Comparison of ENCODE assay signal across 15 cellular contexts in the genomic region with DNA sequence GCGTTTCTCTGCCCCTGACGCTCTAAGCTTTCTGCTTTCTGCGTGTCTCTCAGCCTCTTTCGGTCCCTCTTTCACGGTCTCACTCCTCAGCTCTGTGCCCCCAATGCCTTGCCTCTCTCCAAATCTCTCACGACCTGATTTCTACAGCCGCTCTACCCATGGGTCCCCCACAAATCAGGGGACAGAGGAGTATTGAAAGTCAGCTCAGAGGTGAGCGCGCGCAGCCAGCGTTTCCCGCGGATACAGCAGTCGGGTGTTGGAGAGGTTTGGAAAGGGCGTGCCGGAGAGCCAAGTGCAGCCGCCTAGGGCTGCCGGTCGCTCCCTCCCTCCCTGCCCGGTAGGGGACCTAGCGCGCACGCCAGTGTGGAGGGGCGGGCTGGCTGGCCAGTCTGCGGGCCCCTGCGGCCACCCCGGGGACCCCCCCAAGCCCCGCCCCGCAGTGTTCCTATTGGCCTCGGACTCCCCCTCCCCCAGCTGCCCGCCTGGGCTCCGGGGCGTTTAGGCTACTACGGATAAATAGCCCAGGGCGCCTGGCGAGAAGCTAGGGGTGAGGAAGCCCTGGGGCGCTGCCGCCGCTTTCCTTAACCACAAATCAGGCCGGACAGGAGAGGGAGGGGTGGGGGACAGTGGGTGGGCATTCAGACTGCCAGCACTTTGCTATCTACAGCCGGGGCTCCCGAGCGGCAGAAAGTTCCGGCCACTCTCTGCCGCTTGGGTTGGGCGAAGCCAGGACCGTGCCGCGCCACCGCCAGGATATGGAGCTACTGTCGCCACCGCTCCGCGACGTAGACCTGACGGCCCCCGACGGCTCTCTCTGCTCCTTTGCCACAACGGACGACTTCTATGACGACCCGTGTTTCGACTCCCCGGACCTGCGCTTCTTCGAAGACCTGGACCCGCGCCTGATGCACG. TPM values are rescaled to one million over a fixed set of nuclear protein-coding genes. Genes with fewer than 3 reads are reported as not detected.
A peak's percentile ranks its signal among the peaks of the same experiment; 100 is the strongest.
DNase-seq lines count a peak whose midpoint lies in the region; TF ChIP-seq lines count a peak whose summit lies in the region.
"Had no signal": no experiment of that assay in that cellular context is flagged by ENCODE, and none has a peak within 500 bp of the region (broad histone marks: within the 10 kb centered on the region; RNA-seq: fewer than 3 reads in every experiment).

A gene (plus strand): TSS at position 544 of the 912 bp plus-strand sequence. CDS start 212 bp downstream, at position 756.

- peaks cover 1% of the 10 kb centered on the region for H3K4me1 Mint-ChIP-seq in activated T-cell treated with anti-CD3 and anti-CD28 coated beads, Interleukin-2, amount 50 U/mL, for 24 hours (ENCODE audit: low read depth)
- no peaks in the 10 kb centered on the region for H3K4me1 Mint-ChIP-seq in MCF 10A (ENCODE audit: insufficient read depth, unreplicated experiment)
- H3K4me1 Mint-ChIP-seq: activated naive CD8-positive, alpha-beta T cell treated with anti-CD3 and anti-CD28 coated beads, Interleukin-2, amount 50 U/mL, for 24 hours had no signal

- H3K9ac ChIP-seq in iPS-18a (ENCODE audit: low read length), result no peak within 1 kb of the TSS
- H3K9ac ChIP-seq in skeletal muscle tissue (ENCODE audit: low read depth in 1 of 3, low read length in 3 of 3), result peak within 1 kb of the TSS; percentile 91 to 98 (median 91)

- no TSS peak for BruUV-seq in MCF 10A (replicated peaks; lab: Mats Ljungman, UMichigan)

- H3K4me1 ChIP-seq in SJCRH30, result peaks cover 55% of the 10 kb centered on the region
- peaks cover 4% of the 10 kb centered on the region for H3K4me1 ChIP-seq in iPS-18a (ENCODE audit: control insufficient read depth, low read depth, low read length)
- H3K4me1 ChIP-seq in skeletal muscle tissue (ENCODE audit: control insufficient read depth in 3 of 3, insufficient read depth in 3 of 3, low read length in 3 of 3), result peaks cover 26 to 61% (median 40%) of the 10 kb centered on the region in 3 donors
- H3K4me1 ChIP-seq: pancreas had no signal

- intact Hi-C loops in MCF 10A (cut with micrococcal nuclease), result no loop called here

- peak within 1 kb of the TSS; percentile 89 for H3K4me3 ChIP-seq in SJCRH30
- peak within 1 kb of the TSS; percentile 61 for H3K4me3 ChIP-seq in iPS-18a (ENCODE audit: low read length)
- H3K4me3 ChIP-seq in skeletal muscle tissue (ENCODE audit: low read length in 3 of 3), result peak within 1 kb of the TSS; percentile 78 to 94 (median 81)
- H3K4me3 ChIP-seq: pancreas had no signal

- no peak within 1 kb of the TSS for H3K4me3 Mint-ChIP-seq in activated T-cell treated with anti-CD3 and anti-CD28 coated beads, Interleukin-2, amount 50 U/mL, for 24 hours
- H3K4me3 Mint-ChIP-seq in MCF 10A (ENCODE audit: unreplicated experiment), result no peak within 1 kb of the TSS
- H3K4me3 Mint-ChIP-seq: activated naive CD8-positive, alpha-beta T cell treated with anti-CD3 and anti-CD28 coated beads, Interleukin-2, amount 50 U/mL, for 24 hours had no signal

- CTCF ChIA-PET in MCF 10A (lab: Yijun Ruan, JAX), result interaction anchor here (0.8 to 1.0 kb wide), 2 partner anchors 11 to 267 kb away, joined by 3 read pairs; no protein-coding TSS in a partner anchor

- H3K27me3 ChIP-seq in SJCRH30 (no peaks in the 10 kb centered on the region), iPS-18a (ENCODE audit: control insufficient read depth, insufficient read depth, low read length) (peaks cover 99% of the 10 kb centered on the region), skeletal muscle tissue (ENCODE audit: control insufficient read depth in 3 of 3, insufficient read depth in 3 of 3, low read length in 3 of 3) (peaks cover 8 to 27% (median 16%) of the 10 kb centered on the region in 3 donors)

- H3K9me3 Mint-ChIP-seq in activated T-cell treated with anti-CD3 and anti-CD28 coated beads, Interleukin-2, amount 50 U/mL, for 24 hours, result no peaks in the 10 kb centered on the region
- no peaks in the 10 kb centered on the region for H3K9me3 Mint-ChIP-seq in MCF 10A (ENCODE audit: unreplicated experiment)
- H3K9me3 Mint-ChIP-seq: activated naive CD8-positive, alpha-beta T cell treated with anti-CD3 and anti-CD28 coated beads, Interleukin-2, amount 50 U/mL, for 24 hours had no signal

- POLR2A ChIA-PET in MCF 10A (lab: Yijun Ruan, JAX), result no interaction called here

- no peak within 1 kb of the TSS for H3K27ac Mint-ChIP-seq in activated T-cell treated with anti-CD3 and anti-CD28 coated beads, Interleukin-2, amount 50 U/mL, for 24 hours
- H3K27ac Mint-ChIP-seq in MCF 10A (ENCODE audit: low read depth, unreplicated experiment), result no peak within 1 kb of the TSS
- H3K27ac Mint-ChIP-seq: activated naive CD8-positive, alpha-beta T cell treated with anti-CD3 and anti-CD28 coated beads, Interleukin-2, amount 50 U/mL, for 24 hours had no signal

- H3K36me3 ChIP-seq in SJCRH30 (peaks cover 45% of the 10 kb centered on the region), iPS-18a (ENCODE audit: control insufficient read depth, low read depth, low read length) (no peaks in the 10 kb centered on the region), skeletal muscle tissue (ENCODE audit: control insufficient read depth in 3 of 3, insufficient read depth in 3 of 3, low read length in 3 of 3) (peaks cover 6 to 23% (median 6%) of the 10 kb centered on the region in 3 donors)
- H3K36me3 ChIP-seq: pancreas had no signal

- no peaks in the 10 kb centered on the region for H3K36me3 Mint-ChIP-seq in activated T-cell treated with anti-CD3 and anti-CD28 coated beads, Interleukin-2, amount 50 U/mL, for 24 hours (ENCODE audit: low read depth)
- no peaks in the 10 kb centered on the region for H3K36me3 Mint-ChIP-seq in MCF 10A (ENCODE audit: insufficient read depth, unreplicated experiment)

- peak; percentile 29 for DNase-seq in activated T-cell treated with anti-CD3 and anti-CD28 coated beads, Interleukin-2, amount 50 U/mL, for 24 hours
- no peak for DNase-seq in activated T-cell treated with anti-CD3 and anti-CD28 coated beads for 4 hours
- peak; percentile 100 for DNase-seq in SJCRH30
- DNase-seq in MCF 10A (ENCODE audit: unreplicated experiment), result no peak
- DNase-seq in activated CD4-positive, alpha-beta T cell treated with anti-CD3 and anti-CD28 coated beads, Interleukin-2, amount 50 U/mL, for 48 hours, result no peak
- no peak for DNase-seq in Kasumi-1 (lab: John Stamatoyannopoulos, UW)
- DNase-seq: activated CD4-positive, alpha-beta T cell treated with anti-CD3 and anti-CD28 coated beads, Interleukin-2, amount 50 U/mL, for 4 hours; activated naive CD8-positive, alpha-beta T cell treated with anti-CD3 and anti-CD28 coated beads, Interleukin-2, amount 50 U/mL, for 24 hours; AML-193; kidney had no signal

- peaks cover 55% of the 10 kb centered on the region for H3K27me3 Mint-ChIP-seq in activated T-cell treated with anti-CD3 and anti-CD28 coated beads, Interleukin-2, amount 50 U/mL, for 24 hours
- peaks cover 24% of the 10 kb centered on the region for H3K27me3 Mint-ChIP-seq in MCF 10A (ENCODE audit: insufficient read depth, unreplicated experiment)

- no peak for TF ChIP-seq CTCF in MCF 10A (IDR thresholded peaks at IDR 0.05; ENCODE audit: unreplicated experiment)

- H3K9me3 ChIP-seq in SJCRH30 (replicated peaks) (no peaks in the 10 kb centered on the region), iPS-18a (ENCODE audit: control insufficient read depth, low read depth, low read length) (no peaks in the 10 kb centered on the region), skeletal muscle tissue (ENCODE audit: control insufficient read depth in 3 of 3, low read length in 3 of 3) (no peaks in the 10 kb centered on the region)
- H3K9me3 ChIP-seq: pancreas had no signal

- H3K27ac ChIP-seq in SJCRH30 (peak within 1 kb of the TSS; percentile 92), iPS-18a (ENCODE audit: low read length) (no peak within 1 kb of the TSS), skeletal muscle tissue (ENCODE audit: low read depth, low read length) (peak within 1 kb of the TSS; percentile 93)
- H3K27ac ChIP-seq: pancreas had no signal

RNA-seq across cellular contexts. Expression of the gene that starts here (rescaled TPM):
- total RNA-seq in SJCRH30 (2014; rRNA removed; shearing (Covaris generic)), result 675 and 679 TPM in 2 replicates
- total RNA-seq in skeletal muscle tissue, result 22.4 TPM
- not detected in 2 replicates for total RNA-seq in MCF 10A (2022)
- total RNA-seq: kidney, pancreas, SK-MEL-5, ureter had no signal

Comparison
In these comparisons a context has a peak if more than half of its experiments do, and no peak if none do; other contexts are left out.
1. RNA of the gene that starts here (total RNA-seq): 675 to 679 TPM in SJCRH30; 22.4 TPM in skeletal muscle tissue (single experiment) and not detected in MCF 10A; every median in the first group is over 10 times any median in the second.
2. DNase-seq: peak in activated T-cell treated with anti-CD3 and anti-CD28 coated beads, Interleukin-2, amount 50 U/mL, for 24 hours (single experiment) and SJCRH30 (2 of 2); none in activated T-cell treated with anti-CD3 and anti-CD28 coated beads for 4 hours (single experiment), MCF 10A (single experiment), activated CD4-positive, alpha-beta T cell treated with anti-CD3 and anti-CD28 coated beads, Interleukin-2, amount 50 U/mL, for 48 hours (0 of 2) and Kasumi-1 (0 of 2).
3. Peak in every context shown above with its lines, with median percentiles within 50 percentile points of each other: H3K4me3 ChIP-seq.